ENCODE assay signal across 8 cellular contexts in the genomic region with DNA sequence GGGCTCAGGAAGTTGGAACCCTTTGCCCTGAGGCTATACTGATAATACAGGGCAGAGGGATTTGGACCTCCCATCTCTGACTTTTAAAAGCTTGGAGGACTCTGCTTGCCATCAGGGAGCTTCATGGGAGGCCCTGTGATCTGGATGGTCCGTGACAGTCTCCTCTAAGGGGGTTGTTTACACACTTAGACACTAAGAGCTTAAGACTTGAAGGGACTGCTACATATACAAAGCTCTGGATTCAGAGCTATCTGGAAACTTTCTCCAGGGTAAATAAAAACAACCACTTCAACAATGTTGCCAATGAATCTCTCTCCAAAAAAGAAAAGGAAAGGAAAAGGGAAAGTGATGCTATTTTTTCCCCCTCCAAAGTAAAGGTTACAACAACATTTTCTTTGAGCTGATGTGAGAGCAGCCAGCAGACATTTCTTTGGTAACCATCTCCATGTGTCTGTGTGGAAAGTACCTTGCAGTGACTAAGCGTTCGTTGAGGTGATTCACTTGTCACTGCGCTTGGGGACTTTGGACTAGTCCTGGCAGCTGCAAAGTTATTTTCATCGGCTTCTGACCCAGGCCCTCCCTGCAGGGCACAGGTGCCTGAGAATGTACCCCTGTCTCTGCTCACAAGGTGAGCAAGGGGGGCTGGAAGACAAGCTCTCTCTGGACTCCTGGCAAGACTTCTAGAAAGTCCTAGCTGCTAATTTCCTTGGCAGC.
A peak's percentile ranks its signal among the peaks of the same experiment; 100 is the strongest.
DNase-seq lines count a peak whose midpoint lies in the region; ATAC-seq and TF ChIP-seq lines count a peak whose summit lies in the region.

No MANE protein-coding gene starts in this region.

- WGBS in sigmoid colon, 2 donors, result 12 to 48% methylated on average over 5 of the region's 5 CpGs

- DNase-seq in COLO668 (lab: John Stamatoyannopoulos, UW; ENCODE audit: unreplicated experiment), result peak; percentile 52
- peak; percentile 65 for DNase-seq in HuH-7.5 (ENCODE audit: low spot score)
- DNase-seq in epithelial cell of prostate (ENCODE audit: low read depth, low spot score), result no peak
- DNase-seq in sigmoid colon, result no peak
- no peak for DNase-seq in DMS 273 (lab: John Stamatoyannopoulos, UW; ENCODE audit: unreplicated experiment)
- no peak for DNase-seq in globus pallidus (ENCODE audit: low spot score)
- no peak for DNase-seq in DMS79 (lab: John Stamatoyannopoulos, UW)

- no peaks in the 10 kb centered on the region for H3K9me3 ChIP-seq in sigmoid colon

- ATAC-seq in GM21381 (IDR thresholded peaks at IDR 0.05; ENCODE audit: unreplicated experiment), result peak; percentile 75

- H3K36me3 ChIP-seq in sigmoid colon, result no peaks in the 10 kb centered on the region

- no peak for TF ChIP-seq POLR2A in sigmoid colon (IDR thresholded peaks at IDR 0.05)

- TF ChIP-seq EP300 in sigmoid colon (IDR thresholded peaks at IDR 0.05), result no peak

- H3K27me3 ChIP-seq in sigmoid colon, result no peaks in the 10 kb centered on the region

- H3K4me1 ChIP-seq in sigmoid colon, result peaks cover 0 to 36% (median 34%) of the 10 kb centered on the region in 4 donors

- peak overlapping the region; percentile 96 for H3K27ac ChIP-seq in epithelial cell of prostate
- H3K27ac ChIP-seq in sigmoid colon, result peak overlapping the region; percentile 75 to 88 (median 83)

- H3K4me3 ChIP-seq in sigmoid colon, result no peak overlapping the region

- intact Hi-C loops in sigmoid colon (cut with DNase I), result loop anchor here (1.0 to 5.0 kb wide), 5 partner anchors 19 to 521 kb away; no protein-coding TSS in a partner anchor

- no peak for TF ChIP-seq CTCF in sigmoid colon (IDR thresholded peaks at IDR 0.05)

Comparison
In these comparisons a context has a peak if more than half of its experiments do, and no peak if none do; other contexts are left out.
1. DNase-seq: peak in COLO668 (single experiment) and HuH-7.5 (single experiment); none in epithelial cell of prostate (single experiment), sigmoid colon (single experiment), DMS 273 (single experiment), globus pallidus (single experiment) and DMS79 (single experiment).